In the genomic region with DNA sequence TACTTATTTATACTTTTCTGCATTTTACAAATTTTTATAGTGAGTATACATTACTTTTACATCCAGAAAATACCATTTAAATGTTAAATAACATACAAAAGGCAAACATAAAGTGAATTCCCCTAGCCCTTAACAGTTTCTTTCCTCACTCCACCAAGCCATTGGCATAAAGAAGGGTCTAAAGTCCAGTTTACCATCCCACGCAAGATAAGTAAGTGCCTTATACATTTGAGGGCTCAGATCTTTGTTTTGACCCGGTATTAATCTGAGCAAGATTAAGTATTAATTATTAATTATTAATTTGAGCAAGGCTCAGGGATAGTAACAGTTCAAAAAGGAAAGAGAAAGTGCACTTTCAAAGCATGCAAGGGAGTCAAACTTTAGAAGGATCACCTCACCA, we compare ENCODE assay signal across 20 cellular contexts.
DNase-seq lines count a peak whose midpoint lies in the region; ATAC-seq, FAIRE-seq and TF ChIP-seq lines count a peak whose summit lies in the region.
"Had no signal": no experiment of that assay in that cellular context is flagged by ENCODE, and none has a peak within 500 bp of the region (broad histone marks: within the 10 kb centered on the region; RNA-seq: fewer than 3 reads in every experiment).

No MANE protein-coding gene starts in this region.

- H3K9ac ChIP-seq in duodenal mucosa (ENCODE audit: low read depth in 1 of 2, low read length in 2 of 2): no peak overlapping the region

- DNase-seq in pancreas: no peak
- DNase-seq in small intestine: peak; percentile 92
- no peak for DNase-seq in KBM-7
- DNase-seq in COR-L47 (lab: John Stamatoyannopoulos, UW): no peak
- DNase-seq in transverse colon: no peak
- DNase-seq: 8988T; ACHN; AML-193; C1 segment of cervical spinal cord; Caco-2; CD4-positive, alpha-beta memory T cell; DMS153; GOT3; HFFc6 had no signal

- WGBS in pancreas, 2 donors: 11 to 21% methylated on average over 2 of the region's 2 CpGs
- 13 to 53% (median 25%) methylated on average over 2 of the region's 2 CpGs for WGBS in small intestine, 3 donors
- 26 to 51% methylated on average over 2 of the region's 2 CpGs for WGBS in transverse colon (ENCODE audit: low coverage in 1 of 2), 2 donors

- TF ChIP-seq EP300 in transverse colon (IDR thresholded peaks at IDR 0.05; ENCODE audit: low read depth): no peak

- peaks cover 12 to 23% of the 10 kb centered on the region in 2 donors for H3K4me1 ChIP-seq in duodenal mucosa (ENCODE audit: control insufficient read depth in 1 of 2, insufficient read depth in 2 of 2, low read length in 2 of 2)
- peaks cover 6 to 10% (median 9%) of the 10 kb centered on the region in 3 donors for H3K4me1 ChIP-seq in pancreas
- peaks cover 0 to 6% of the 10 kb centered on the region in 2 donors for H3K4me1 ChIP-seq in small intestine (ENCODE audit: control insufficient read depth in 2 of 2, insufficient read depth in 1 of 2, low read depth in 1 of 2, low read length in 1 of 2)
- H3K4me1 ChIP-seq in transverse colon: no peaks in the 10 kb centered on the region
- H3K4me1 ChIP-seq: A549, Caco-2, HAP-1 had no signal

- no peak for FAIRE-seq in pancreas (lab: Jason Lieb, UNC)
- peak; percentile 86 for FAIRE-seq in small intestine (lab: Jason Lieb, UNC)
- FAIRE-seq: A549, G401.6, GM12892, H54 had no signal

- TF ChIP-seq POLR2A in transverse colon (IDR thresholded peaks at IDR 0.05): no peak

- no peaks in the 10 kb centered on the region for H3K9me3 ChIP-seq in duodenal mucosa (ENCODE audit: control insufficient read depth in 1 of 2, low read length in 2 of 2)
- H3K9me3 ChIP-seq in pancreas: no peaks in the 10 kb centered on the region
- no peaks in the 10 kb centered on the region for H3K9me3 ChIP-seq in small intestine (ENCODE audit: control insufficient read depth, low read depth)
- no peaks in the 10 kb centered on the region for H3K9me3 ChIP-seq in transverse colon
- H3K9me3 ChIP-seq: Caco-2, HAP-1 had no signal

- TF ChIP-seq CTCF in pancreas (IDR thresholded peaks at IDR 0.05) (no peak), transverse colon (IDR thresholded peaks at IDR 0.05) (no peak)

- in situ Hi-C loops in KBM-7 (cut with MboI; ENCODE audit: low pct_unique_long_range_greater_than_20kb, low sequenced_read_pairs): no loop called here
- in situ Hi-C loops in transverse colon (cut with MboI; ENCODE audit: low pct_ligation_motif_present in 1 of 4, low pct_unique_long_range_greater_than_20kb in 1 of 4, low sequenced_read_pairs in 3 of 4): no loop called here

- H3K27ac ChIP-seq in duodenal mucosa (ENCODE audit: low read depth, low read length): no peak overlapping the region
- no peak overlapping the region for H3K27ac ChIP-seq in pancreas
- no peak overlapping the region for H3K27ac ChIP-seq in small intestine (ENCODE audit: low read depth in 1 of 2, low read length in 1 of 2)
- no peak overlapping the region for H3K27ac ChIP-seq in transverse colon
- H3K27ac ChIP-seq: A549 had no signal

- intact Hi-C loops in pancreas (cut with DNase I): no loop called here
- intact Hi-C loops in transverse colon (cut with DNase I; ENCODE audit: low total_unique reads): no loop called here

- peak; percentile 13 to 84 (median 56) for ATAC-seq in pancreas
- ATAC-seq: A549 had no signal

- H3K36me3 ChIP-seq in duodenal mucosa (ENCODE audit: control insufficient read depth in 1 of 2, insufficient read depth in 2 of 2, low read length in 2 of 2) (no peaks in the 10 kb centered on the region), pancreas (no peaks in the 10 kb centered on the region), small intestine (ENCODE audit: control insufficient read depth in 2 of 2, insufficient read depth in 2 of 2, low read length in 2 of 2) (no peaks in the 10 kb centered on the region), transverse colon (no peaks in the 10 kb centered on the region)
- H3K36me3 ChIP-seq: HAP-1 had no signal

- H3K27me3 ChIP-seq in duodenal mucosa (ENCODE audit: control insufficient read depth in 1 of 2, insufficient read depth in 2 of 2, low read length in 2 of 2) (no peaks in the 10 kb centered on the region), pancreas (no peaks in the 10 kb centered on the region), small intestine (ENCODE audit: control insufficient read depth in 2 of 2, insufficient read depth in 2 of 2, low read length in 2 of 2) (no peaks in the 10 kb centered on the region), transverse colon (no peaks in the 10 kb centered on the region)

- H3K4me3 ChIP-seq in duodenal mucosa (ENCODE audit: low read depth in 1 of 2, low read length in 2 of 2) (peak overlapping the region; percentile 26 to 42), pancreas (no peak overlapping the region), small intestine (ENCODE audit: low read depth in 1 of 2, low read length in 2 of 2) (no peak overlapping the region), transverse colon (no peak overlapping the region)
- H3K4me3 ChIP-seq: A549, HAP-1 had no signal

Comparison
In these comparisons a context has a peak if more than half of its experiments do, and no peak if none do; other contexts are left out.
1. H3K4me3 ChIP-seq: peak in duodenal mucosa (2 of 2); none in pancreas (0 of 4), small intestine (0 of 2) and transverse colon (0 of 4).